ENCODE assay signal across 19 cellular contexts in the genomic region with DNA sequence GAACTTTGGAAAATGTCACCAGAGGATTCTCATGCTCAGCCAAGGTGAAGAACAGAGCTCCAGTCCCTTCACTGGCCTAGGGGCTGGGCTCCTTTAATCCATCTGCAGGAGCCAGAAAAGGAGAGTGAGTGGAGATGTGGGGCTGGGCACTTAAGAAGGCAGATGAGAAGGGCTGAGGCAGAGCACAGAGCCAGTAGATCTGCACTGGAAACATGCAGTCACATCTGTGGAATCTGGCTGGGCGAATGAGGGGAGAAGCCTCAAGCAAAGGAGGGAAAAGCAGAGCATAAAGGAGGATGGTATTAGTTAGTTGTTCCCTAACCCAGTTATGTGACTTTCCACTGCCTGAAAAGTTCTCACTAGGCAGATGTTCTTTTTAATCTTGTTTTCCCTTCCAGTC. TPM values are rescaled to one million over a fixed set of nuclear protein-coding genes. Genes with fewer than 3 reads are reported as not detected.
DNase-seq lines count a peak whose midpoint lies in the region; ATAC-seq lines count a peak whose summit lies in the region.
"Had no signal": no experiment of that assay in that cellular context is flagged by ENCODE, and none has a peak within 500 bp of the region (broad histone marks: within the 10 kb centered on the region; RNA-seq: fewer than 3 reads in every experiment).

No MANE protein-coding gene starts in this region.

- intact Hi-C loops in left colon (cut with DNase I, micrococcal nuclease): no loop called here

- peaks cover 5 to 13% of the 10 kb centered on the region in 2 donors for H3K4me1 Mint-ChIP-seq in natural killer cell treated with Interleukin-12 subunit alpha and Interleukin-12 subunit beta and Interleukin-15 and Interleukin-18, amount 100 ng/mL, for 72 hours (ENCODE audit: low read depth in 2 of 2)

- H3K36me3 ChIP-seq in mesodermal cell (ENCODE audit: control insufficient read depth, insufficient read depth, low read length): peaks cover 51% of the 10 kb centered on the region

- H3K36me3 Mint-ChIP-seq in natural killer cell treated with Interleukin-12 subunit alpha and Interleukin-12 subunit beta and Interleukin-15 and Interleukin-18, amount 100 ng/mL, for 72 hours: peaks cover 46% of the 10 kb centered on the region

- H3K9me3 ChIP-seq in mesodermal cell (ENCODE audit: control insufficient read depth, low read length): no peaks in the 10 kb centered on the region
- H3K9me3 ChIP-seq: BLaER1 had no signal

- H3K4me3 Mint-ChIP-seq in natural killer cell treated with Interleukin-12 subunit alpha and Interleukin-12 subunit beta and Interleukin-15 and Interleukin-18, amount 100 ng/mL, for 72 hours: no peak overlapping the region
- H3K4me3 Mint-ChIP-seq: CD8-positive, alpha-beta T cell had no signal

- no peaks in the 10 kb centered on the region for H3K9me3 Mint-ChIP-seq in natural killer cell treated with Interleukin-12 subunit alpha and Interleukin-12 subunit beta and Interleukin-15 and Interleukin-18, amount 100 ng/mL, for 72 hours
- H3K9me3 Mint-ChIP-seq: CD8-positive, alpha-beta T cell had no signal

- 83 to 100% methylated on average over 1 of the region's 1 CpG for WGBS in mesodermal cell (ENCODE audit: insufficient coverage in 2 of 2), 2 experiments

- H3K4me3 ChIP-seq in mesodermal cell (ENCODE audit: extremely low read depth, insufficient read depth, low read length, poor library complexity, severe bottlenecking): no peak overlapping the region
- H3K4me3 ChIP-seq: BLaER1, PC-9 had no signal

- ATAC-seq in activated CD4-positive, CD25-positive, alpha-beta regulatory T cell treated with anti-CD3 and anti-CD28 coated beads, Interleukin-2, amount 50 U/mL, for 24 hours: no peak
- no peak for ATAC-seq in left colon
- no peak for ATAC-seq in natural killer cell treated with Interleukin-12 subunit alpha and Interleukin-12 subunit beta and Interleukin-15 and Interleukin-18, amount 100 ng/mL, for 72 hours
- ATAC-seq: CD8-positive, alpha-beta T cell; HepG2 had no signal

- peaks cover 50% of the 10 kb centered on the region for H3K4me1 ChIP-seq in mesodermal cell (ENCODE audit: control insufficient read depth, insufficient read depth, low read length, poor library complexity, severe bottlenecking)

- H3K27me3 Mint-ChIP-seq in natural killer cell treated with Interleukin-12 subunit alpha and Interleukin-12 subunit beta and Interleukin-15 and Interleukin-18, amount 100 ng/mL, for 72 hours: peaks cover 22 to 30% of the 10 kb centered on the region in 2 donors

- DNase-seq in AG20443 (ENCODE audit: low spot score): peak; percentile 61
- DNase-seq in amniotic epithelial cell (ENCODE audit: low read depth): peak; percentile 22
- DNase-seq in fibroblast of peridontal ligament (ENCODE audit: extremely low read depth): peak; percentile 46
- no peak for DNase-seq in left colon
- DNase-seq in glomerular visceral epithelial cell (ENCODE audit: extremely low spot score): no peak
- no peak for DNase-seq in natural killer cell treated with Interleukin-12 subunit alpha and Interleukin-12 subunit beta and Interleukin-15 and Interleukin-18, amount 100 ng/mL, for 72 hours (ENCODE audit: low spot score)
- DNase-seq: Calu3; CD8-positive, alpha-beta T cell; KG1; MV-4-11; NCI-H187 treated with DMSO at 0.1 percent for 48 hours; NCI-H226; NCI-H524 treated with DMSO at 0.1 percent for 48 hours; PC-9; SIG-M5 had no signal

- no peak overlapping the region for H3K27ac Mint-ChIP-seq in natural killer cell treated with Interleukin-12 subunit alpha and Interleukin-12 subunit beta and Interleukin-15 and Interleukin-18, amount 100 ng/mL, for 72 hours
- H3K27ac Mint-ChIP-seq: CD8-positive, alpha-beta T cell had no signal

- H3K27ac ChIP-seq in mesodermal cell (ENCODE audit: low read depth, low read length, severe bottlenecking): peak overlapping the region; percentile 16
- H3K27ac ChIP-seq: BLaER1, PC-9 had no signal

RNA-seq across cellular contexts. Expression of a gene that starts 50.4 kb away (rescaled TPM):
- polyA plus RNA-seq in mesodermal cell (2013, experiment 1 of 2): 122 TPM
- 83.0 TPM for polyA plus RNA-seq in mesodermal cell (2013, experiment 2 of 2)
- total RNA-seq in left colon: 100 to 1,000 TPM; 139 to 145 TPM
- not detected for total RNA-seq in natural killer cell treated with Interleukin-12 subunit alpha and Interleukin-12 subunit beta and Interleukin-15 and Interleukin-18, amount 100 ng/mL, for 72 hours
- total RNA-seq: CD8-positive, alpha-beta T cell had no signal

Comparison
In these comparisons a context has a peak if more than half of its experiments do, and no peak if none do; other contexts are left out.
1. DNase-seq: peak in AG20443 (single experiment), amniotic epithelial cell (single experiment) and fibroblast of peridontal ligament (single experiment); none in left colon (0 of 2), glomerular visceral epithelial cell (single experiment) and natural killer cell treated with Interleukin-12 subunit alpha and Interleukin-12 subunit beta and Interleukin-15 and Interleukin-18, amount 100 ng/mL, for 72 hours (single experiment).
2. RNA of a gene that starts 50.4 kb away (total RNA-seq): 139 to 145 TPM in left colon; not detected in natural killer cell treated with Interleukin-12 subunit alpha and Interleukin-12 subunit beta and Interleukin-15 and Interleukin-18, amount 100 ng/mL, for 72 hours; every median in the first group is over 100 times any median in the second.